Comparison of ENCODE assay signal across 24 cellular contexts in genomic region chr5:109971968-109972367, GRCh38.
"Had no signal": no experiment of that assay in that cellular context is flagged by ENCODE, and none has a peak within 500 bp of the region (broad histone marks: within the 10 kb centered on the region; RNA-seq: fewer than 3 reads in every experiment).

No MANE protein-coding gene starts in this region.

- H3K36me3 Mint-ChIP-seq: activated naive CD4-positive, alpha-beta T cell treated with anti-CD3 and anti-CD28 coated beads, Interleukin-2, amount 10 ng/mL, durations not matched to agents 7 days and 5 days; WTC11 had no signal

- H3K4me1 Mint-ChIP-seq: WTC11 had no signal

- H3K27ac Mint-ChIP-seq: activated naive CD4-positive, alpha-beta T cell treated with anti-CD3 and anti-CD28 coated beads, Interleukin-2, amount 10 ng/mL, durations not matched to agents 7 days and 5 days; activated T-helper 2 cell treated with anti-CD3 and anti-CD28 coated beads, Interferon-gamma antibody, Interleukin-2, Interleukin-4, amounts not matched to agents 10 μg/mL and 5 μg/mL and 100 μg/mL, durations not matched to agents 14 hours and 24 hours and 36 hours; effector memory CD8-positive, alpha-beta T cell; WTC11 had no signal

- H3K4me3 Mint-ChIP-seq: activated naive CD4-positive, alpha-beta T cell treated with anti-CD3 and anti-CD28 coated beads, Interleukin-2, amount 10 ng/mL, durations not matched to agents 7 days and 5 days; effector memory CD8-positive, alpha-beta T cell; WTC11 had no signal

- H3K27me3 Mint-ChIP-seq: activated naive CD4-positive, alpha-beta T cell treated with anti-CD3 and anti-CD28 coated beads, Interleukin-2, amount 10 ng/mL, durations not matched to agents 7 days and 5 days; effector memory CD8-positive, alpha-beta T cell had no signal

- ATAC-seq: body of pancreas; effector memory CD8-positive, alpha-beta T cell; foreskin keratinocyte; gastrocnemius medialis; heart left ventricle; WTC11 had no signal

- DNase-seq: activated CD4-positive, alpha-beta T cell treated with anti-CD3 and anti-CD28 coated beads for 4 hours; activated CD4-positive, alpha-beta T cell treated with anti-CD3 and anti-CD28 coated beads, Interleukin-2, amount 50 U/mL, for 1 hour; activated CD4-positive, alpha-beta T cell treated with anti-CD3 and anti-CD28 coated beads, Interleukin-2, amount 50 U/mL, for 48 hours; activated CD4-positive, CD25-positive, alpha-beta regulatory T cell treated with anti-CD3 and anti-CD28 coated beads, Interleukin-2, amount 50 U/mL, for 72 hours; activated CD8-positive, alpha-beta memory T cell treated with anti-CD3 and anti-CD28 coated beads, Interleukin-2, amount 50 U/mL, for 48 hours; activated effector memory CD4-positive, alpha-beta T cell treated with anti-CD3 and anti-CD28 coated beads, Interleukin-2, amount 50 U/mL, for 16 hours; activated naive CD4-positive, alpha-beta T cell treated with anti-CD3 and anti-CD28 coated beads, Interleukin-2, amount 10 ng/mL, durations not matched to agents 7 days and 5 days; adrenal gland; amygdala; aorta; body of pancreas; caudate nucleus; cortex of kidney; dermis blood vessel endothelial cell; effector CD4-positive, alpha-beta T cell; effector memory CD8-positive, alpha-beta T cell; erythroblast; foreskin keratinocyte; gastrocnemius medialis; glutamatergic neuron; heart left ventricle; T-helper 2 cell had no signal

- H3K9me3 Mint-ChIP-seq: activated naive CD4-positive, alpha-beta T cell treated with anti-CD3 and anti-CD28 coated beads, Interleukin-2, amount 10 ng/mL, durations not matched to agents 7 days and 5 days; activated T-helper 2 cell treated with anti-CD3 and anti-CD28 coated beads, Interferon-gamma antibody, Interleukin-2, Interleukin-4, amounts not matched to agents 10 μg/mL and 5 μg/mL and 100 μg/mL, durations not matched to agents 14 hours and 24 hours and 36 hours; effector memory CD8-positive, alpha-beta T cell; WTC11 had no signal
